In genomic region chr2:180202591-180202990, GRCh38 we compare ENCODE assay signal across 18 cellular contexts.
DNase-seq lines count a peak whose midpoint lies in the region; ATAC-seq and TF ChIP-seq lines count a peak whose summit lies in the region.
"Had no signal": no experiment of that assay in that cellular context is flagged by ENCODE, and none has a peak within 500 bp of the region (broad histone marks: within the 10 kb centered on the region; RNA-seq: fewer than 3 reads in every experiment).

No MANE protein-coding gene starts in this region.

- peak overlapping the region in 3 of 4 donors; percentile 11 to 35 (median 19) for H3K4me3 ChIP-seq in esophagus muscularis mucosa
- no peak overlapping the region for H3K4me3 ChIP-seq in transverse colon
- H3K4me3 ChIP-seq: ascending aorta, gastrocnemius medialis had no signal

- TF ChIP-seq POLR2A in esophagus muscularis mucosa (IDR thresholded peaks at IDR 0.05; ENCODE audit: low read depth) = no peak
- TF ChIP-seq POLR2A in transverse colon (IDR thresholded peaks at IDR 0.05) = no peak

- TF ChIP-seq EP300 in esophagus muscularis mucosa (IDR thresholded peaks at IDR 0.05) (no peak), transverse colon (IDR thresholded peaks at IDR 0.05; ENCODE audit: low read depth) (no peak)

- DNase-seq in Right ventricle myocardium inferior (ENCODE audit: missing footprints) = no peak
- no peak for DNase-seq in cardiac septum (ENCODE audit: low spot score)
- DNase-seq in esophagus muscularis mucosa (ENCODE audit: extremely low spot score) = no peak
- peak; percentile 33 for DNase-seq in midbrain (lab: John Stamatoyannopoulos, UW)
- no peak for DNase-seq in transverse colon
- no peak for DNase-seq in NCI-H526 (lab: John Stamatoyannopoulos, UW)
- DNase-seq: 8988T; activated effector memory CD4-positive, alpha-beta T cell treated with Interleukin-2 at 50 U/mL for 16 hours; effector CD8-positive, alpha-beta T cell; gastrocnemius medialis; NCI-H1417; NCI-H524; PC-3; stimulated activated CD4-positive, alpha-beta T cell treated with anti-CD3 and anti-CD28 coated beads, Interleukin-15, amount 100 ng/mL, for 24 hours had no signal

- H3K27ac ChIP-seq in esophagus muscularis mucosa (replicated peaks in 1 of 4) (peak overlapping the region in 1 of 4 donors; percentile 20), transverse colon (peak overlapping the region in 3 of 4 donors; percentile 14 to 36 (median 24))
- H3K27ac ChIP-seq: ascending aorta, gastrocnemius medialis, VCaP had no signal

- intact Hi-C loops in Right ventricle myocardium inferior (cut with DNase I) = no loop called here
- intact Hi-C loops in cardiac septum (cut with DNase I) = no loop called here
- intact Hi-C loops in esophagus muscularis mucosa (cut with DNase I) = no loop called here
- intact Hi-C loops in transverse colon (cut with DNase I; ENCODE audit: low total_unique reads) = no loop called here

- H3K27me3 ChIP-seq in esophagus muscularis mucosa (no peaks in the 10 kb centered on the region), transverse colon (no peaks in the 10 kb centered on the region)
- H3K27me3 ChIP-seq: ascending aorta, gastrocnemius medialis had no signal

- H3K36me3 ChIP-seq in esophagus muscularis mucosa (no peaks in the 10 kb centered on the region), transverse colon (no peaks in the 10 kb centered on the region)
- H3K36me3 ChIP-seq: ascending aorta, gastrocnemius medialis had no signal

- 22% methylated on average over 7 of the region's 7 CpGs for WGBS in esophagus muscularis mucosa
- 67 to 70% methylated on average over 6 to 7 of the region's 7 CpGs for WGBS in transverse colon (ENCODE audit: low coverage in 1 of 2), 2 donors

- in situ Hi-C loops in transverse colon (cut with MboI; ENCODE audit: low pct_ligation_motif_present in 1 of 4, low pct_unique_long_range_greater_than_20kb in 1 of 4, low sequenced_read_pairs in 3 of 4) = no loop called here

- H3K9me3 ChIP-seq in esophagus muscularis mucosa = no peaks in the 10 kb centered on the region
- H3K9me3 ChIP-seq in transverse colon = no peaks in the 10 kb centered on the region
- H3K9me3 ChIP-seq: ascending aorta, gastrocnemius medialis had no signal

- TF ChIP-seq CTCF in esophagus muscularis mucosa (IDR thresholded peaks at IDR 0.05) (no peak), transverse colon (IDR thresholded peaks at IDR 0.05) (no peak)

- ATAC-seq in Right ventricle myocardium inferior = peak; percentile 65
- no peak for ATAC-seq in HG02763 (IDR thresholded peaks at IDR 0.05; ENCODE audit: unreplicated experiment)
- no peak for ATAC-seq in HG03045 (IDR thresholded peaks at IDR 0.05; ENCODE audit: unreplicated experiment)
- ATAC-seq: gastrocnemius medialis, PC-3 had no signal

- peaks cover 0 to 26% (median 18%) of the 10 kb centered on the region in 4 donors for H3K4me1 ChIP-seq in esophagus muscularis mucosa
- peaks cover 0 to 5% (median 0%) of the 10 kb centered on the region in 4 donors for H3K4me1 ChIP-seq in transverse colon
- H3K4me1 ChIP-seq: ascending aorta, gastrocnemius medialis had no signal

Comparison
In these comparisons a context has a peak if more than half of its experiments do, and no peak if none do; other contexts are left out.
1. H3K4me3 ChIP-seq: peak in esophagus muscularis mucosa (3 of 4); none in transverse colon (0 of 4).